ENCODE assay signal across 25 cellular contexts in genomic region chr5:164203581-164204225, GRCh38.
DNase-seq lines count a peak whose midpoint lies in the region; ATAC-seq, FAIRE-seq and TF ChIP-seq lines count a peak whose summit lies in the region.
"Had no signal": no experiment of that assay in that cellular context is flagged by ENCODE, and none has a peak within 500 bp of the region (broad histone marks: within the 10 kb centered on the region; RNA-seq: fewer than 3 reads in every experiment).

No MANE protein-coding gene starts in this region.

- intact Hi-C loops in endothelial cell of umbilical vein (cut with micrococcal nuclease), result loop anchor here (2.0 to 10.0 kb wide), 6 partner anchors 31 to 696 kb away; partner anchors contain the start of gene MAT2B

- POLR2A ChIA-PET in endothelial cell of umbilical vein (lab: Charles Lee), result interaction anchor here (0.6 kb wide), 1 partner anchor 139 kb away, joined by 4 read pairs; no protein-coding TSS in a partner anchor

- peak; percentile 38 for DNase-seq in HS-5 (ENCODE audit: low read depth)
- peak; percentile 81 for DNase-seq in endothelial cell of umbilical vein (ENCODE audit: low read depth, low spot score)
- DNase-seq in neural progenitor cell (ENCODE audit: low spot score), result no peak
- DNase-seq in activated CD8-positive, alpha-beta memory T cell treated with anti-CD3 and anti-CD28 coated beads, Interleukin-2, amount 50 U/mL, for 4 hours, result no peak
- DNase-seq in activated gamma-delta T cell treated with Interleukin-2 at 50 U/mL for 16 hours, result no peak
- DNase-seq in GM13976 (ENCODE audit: low spot score), result no peak
- DNase-seq: activated CD8-positive, alpha-beta memory T cell treated with anti-CD3 and anti-CD28 coated beads for 24 hours; activated naive CD4-positive, alpha-beta T cell treated with anti-CD3 and anti-CD28 coated beads, Interleukin-2, amount 10 ng/mL, durations not matched to agents 7 days and 5 days; activated T-cell treated with anti-CD3 and anti-CD28 coated beads, Interleukin-2, amount 50 U/mL, for 4 hours; CD4-positive, alpha-beta T cell; DMS153; glutamatergic neuron; NCI-H1417; NCI-H2107; NCI-H510A; occipital lobe; Peyer's patch; retina; stimulated activated CD4-positive, alpha-beta T cell treated with anti-CD3 and anti-CD28 coated beads, Interleukin-4, amount 100 ng/mL, for 4 hours; tibial artery had no signal

- H3F3A ChIP-seq in neural progenitor cell (ENCODE audit: low read depth), result no peaks in the 10 kb centered on the region

- no peaks in the 10 kb centered on the region for H3K9me1 ChIP-seq in endothelial cell of umbilical vein (replicated peaks; ENCODE audit: control insufficient read depth, extremely low read depth, insufficient read depth, low read length)

- ATAC-seq in SK-N-SH treated with all-trans-retinoic acid at 6 μM for 48 hours, result peak; percentile 53
- ATAC-seq in HG02852 (IDR thresholded peaks at IDR 0.05; ENCODE audit: unreplicated experiment), result no peak
- ATAC-seq: activated T-cell treated with anti-CD3 and anti-CD28 coated beads, Interleukin-2, amount 50 U/mL, for 4 hours; HepG2 had no signal

- no peak for TF ChIP-seq POLR2A in endothelial cell of umbilical vein (IDR thresholded peaks at IDR 0.05; ENCODE audit: low read depth, low read length)

- H3K4me3 Mint-ChIP-seq in neural progenitor cell, result no peak overlapping the region
- H3K4me3 Mint-ChIP-seq: activated naive CD4-positive, alpha-beta T cell treated with anti-CD3 and anti-CD28 coated beads, Interleukin-2, amount 10 ng/mL, durations not matched to agents 7 days and 5 days; activated T-cell treated with anti-CD3 and anti-CD28 coated beads, Interleukin-2, amount 50 U/mL, for 4 hours; CD4-positive, alpha-beta T cell; memory B cell; stimulated activated naive CD8-positive, alpha-beta T cell treated with anti-CD3 and anti-CD28 coated beads, Interleukin-15, Interleukin-2, amounts not matched to agents 100 ng/mL and 50 ng/mL, for 24 hours had no signal

- H3K9me3 ChIP-seq in endothelial cell of umbilical vein (replicated peaks; ENCODE audit: control insufficient read depth, insufficient read depth, low read length) (no peaks in the 10 kb centered on the region), neural progenitor cell (ENCODE audit: low read depth) (no peaks in the 10 kb centered on the region)
- H3K9me3 ChIP-seq: Peyer's patch, tibial artery had no signal

- H3K4me1 ChIP-seq in endothelial cell of umbilical vein (ENCODE audit: control insufficient read depth, extremely low read depth, insufficient read depth, low read length) (peaks cover 28% of the 10 kb centered on the region), neural progenitor cell (no peaks in the 10 kb centered on the region)
- H3K4me1 ChIP-seq: Peyer's patch, tibial artery had no signal

- H2AFZ ChIP-seq in endothelial cell of umbilical vein (ENCODE audit: low read depth, low read length), result peak overlapping the region; percentile 85
- H2AFZ ChIP-seq in neural progenitor cell (replicated peaks), result peak overlapping the region; percentile 55

- peak overlapping the region; percentile 70 for H3K4me2 ChIP-seq in endothelial cell of umbilical vein (ENCODE audit: insufficient read depth, low read length)
- H3K4me2 ChIP-seq in neural progenitor cell, result no peak overlapping the region

- no peak overlapping the region for H3K4me3 ChIP-seq in endothelial cell of umbilical vein (replicated peaks in 1 of 3; ENCODE audit: insufficient read depth in 1 of 3, low read depth in 1 of 3, low read length in 3 of 3)
- H3K4me3 ChIP-seq in neural progenitor cell, result no peak overlapping the region
- H3K4me3 ChIP-seq: Peyer's patch, tibial artery had no signal

- H3K36me3 Mint-ChIP-seq in neural progenitor cell, result no peaks in the 10 kb centered on the region
- H3K36me3 Mint-ChIP-seq: activated naive CD4-positive, alpha-beta T cell treated with anti-CD3 and anti-CD28 coated beads, Interleukin-2, amount 10 ng/mL, durations not matched to agents 7 days and 5 days had no signal

- TF ChIP-seq CTCF in endothelial cell of umbilical vein (IDR thresholded peaks at IDR 0.05; ENCODE audit: extremely low read depth in 1 of 2, insufficient read depth in 1 of 2, low read depth in 1 of 2, low read length in 2 of 2) (no peak), neural progenitor cell (IDR thresholded peaks at IDR 0.05) (no peak), GM13976 (IDR thresholded peaks at IDR 0.05; ENCODE audit: borderline replicate concordance, control extremely low read depth, extremely low read depth, insufficient read depth, missing control alignments) (no peak)

- H3K9ac ChIP-seq in endothelial cell of umbilical vein (replicated peaks; ENCODE audit: extremely low read depth, insufficient read depth, low read length) (peak overlapping the region; percentile 62), neural progenitor cell (no peak overlapping the region)

- in situ Hi-C loops in GM13976 (cut with MboI; ENCODE audit: low sequenced_read_pairs, unreplicated experiment), result no loop called here

- H3K27me3 Mint-ChIP-seq in neural progenitor cell (ENCODE audit: insufficient read depth, low read depth), result no peaks in the 10 kb centered on the region
- H3K27me3 Mint-ChIP-seq: activated naive CD4-positive, alpha-beta T cell treated with anti-CD3 and anti-CD28 coated beads, Interleukin-2, amount 10 ng/mL, durations not matched to agents 7 days and 5 days; CD4-positive, alpha-beta T cell; stimulated activated naive CD8-positive, alpha-beta T cell treated with anti-CD3 and anti-CD28 coated beads, Interleukin-15, Interleukin-2, amounts not matched to agents 100 ng/mL and 50 ng/mL, for 24 hours had no signal

- H3K36me3 ChIP-seq in endothelial cell of umbilical vein (ENCODE audit: control insufficient read depth in 2 of 2, extremely low read depth in 1 of 2, insufficient read depth in 2 of 2, low read length in 2 of 2), result no peaks in the 10 kb centered on the region
- no peaks in the 10 kb centered on the region for H3K36me3 ChIP-seq in neural progenitor cell
- H3K36me3 ChIP-seq: Peyer's patch, tibial artery had no signal

- CTCF ChIA-PET in endothelial cell of umbilical vein (lab: Charles Lee), result interaction anchor here (0.8 to 1.7 kb wide), 4 partner anchors 13 to 300 kb away, joined by 3 to 5 read pairs (median 3); no protein-coding TSS in a partner anchor

- H4K20me1 ChIP-seq in endothelial cell of umbilical vein (replicated peaks; ENCODE audit: control insufficient read depth, extremely low read depth, insufficient read depth, low read length), result no peaks in the 10 kb centered on the region
- H4K20me1 ChIP-seq in neural progenitor cell (ENCODE audit: low read depth), result no peaks in the 10 kb centered on the region

- H3K9me3 Mint-ChIP-seq in neural progenitor cell, result no peaks in the 10 kb centered on the region
- H3K9me3 Mint-ChIP-seq: activated T-cell treated with anti-CD3 and anti-CD28 coated beads, Interleukin-2, amount 50 U/mL, for 4 hours had no signal

- dilution Hi-C loops in endothelial cell of umbilical vein (cut with MboI; ENCODE audit: extremely low pct_ligation_motif_present, low sequenced_read_pairs), result no loop called here

- H3K79me2 ChIP-seq in endothelial cell of umbilical vein (ENCODE audit: control insufficient read depth, insufficient read depth, low read length) (no peaks in the 10 kb centered on the region), neural progenitor cell (ENCODE audit: low read depth) (no peaks in the 10 kb centered on the region)

- peak overlapping the region; percentile 87 for H3K27ac ChIP-seq in endothelial cell of umbilical vein (ENCODE audit: insufficient read depth, low read depth, low read length)
- H3K27ac ChIP-seq in neural progenitor cell, result no peak overlapping the region
- H3K27ac ChIP-seq: Peyer's patch, tibial artery had no signal

- no peaks in the 10 kb centered on the region for H3K4me1 Mint-ChIP-seq in neural progenitor cell
- H3K4me1 Mint-ChIP-seq: activated naive CD4-positive, alpha-beta T cell treated with anti-CD3 and anti-CD28 coated beads, Interleukin-2, amount 10 ng/mL, durations not matched to agents 7 days and 5 days; memory B cell had no signal

- BruUV-seq in endothelial cell of umbilical vein (replicated peaks; lab: Mats Ljungman, UMichigan), result TSS peak; percentile 98

- no peak overlapping the region for H3K27ac Mint-ChIP-seq in neural progenitor cell
- H3K27ac Mint-ChIP-seq: activated naive CD4-positive, alpha-beta T cell treated with anti-CD3 and anti-CD28 coated beads, Interleukin-2, amount 10 ng/mL, durations not matched to agents 7 days and 5 days; CD4-positive, alpha-beta T cell; memory B cell; stimulated activated naive CD8-positive, alpha-beta T cell treated with anti-CD3 and anti-CD28 coated beads, Interleukin-15, Interleukin-2, amounts not matched to agents 100 ng/mL and 50 ng/mL, for 24 hours had no signal

- FAIRE-seq in endothelial cell of umbilical vein (lab: Jason Lieb, UNC), result no peak
- FAIRE-seq: HepG2 had no signal

- H3K27me3 ChIP-seq in endothelial cell of umbilical vein (ENCODE audit: control insufficient read depth in 2 of 2, insufficient read depth in 2 of 2, low read length in 2 of 2) (no peaks in the 10 kb centered on the region), neural progenitor cell (no peaks in the 10 kb centered on the region)
- H3K27me3 ChIP-seq: Peyer's patch, tibial artery had no signal

TF ChIP-seq in SK-N-SH treated with all-trans-retinoic acid at 6 μM for 48 hours, 23 proteins besides CTCF, POLR2A, EP300 and RAD21 (continues in another document):
- no peak for TF ChIP-seq ZFP30 (CRISPR knock-in tag; IDR thresholded peaks at IDR 0.05)

TF ChIP-seq in endothelial cell of umbilical vein, 7 proteins besides CTCF, POLR2A, EP300 and RAD21:
- no peak for TF ChIP-seq POLR2AphosphoS5 (IDR thresholded peaks at IDR 0.05; ENCODE audit: insufficient read depth, low read depth, low read length)
- peak; percentile 83 for TF ChIP-seq JUN (IDR thresholded peaks at IDR 0.05; ENCODE audit: borderline replicate concordance, insufficient read depth, insufficient read length, low read depth)
- no peak for TF ChIP-seq MYC (IDR thresholded peaks at IDR 0.05; ENCODE audit: low read depth, low read length)
- TF ChIP-seq FOS (IDR thresholded peaks at IDR 0.05; ENCODE audit: borderline replicate concordance, insufficient read depth, low read length), result peak; percentile 66

Comparison
In these comparisons a context has a peak if more than half of its experiments do, and no peak if none do; other contexts are left out.
1. DNase-seq: peak in HS-5 (single experiment) and endothelial cell of umbilical vein (single experiment); none in neural progenitor cell (single experiment), activated CD8-positive, alpha-beta memory T cell treated with anti-CD3 and anti-CD28 coated beads, Interleukin-2, amount 50 U/mL, for 4 hours (single experiment), activated gamma-delta T cell treated with Interleukin-2 at 50 U/mL for 16 hours (single experiment) and GM13976 (single experiment).